In genomic region chr17:69607162-69607834, GRCh38 we compare ENCODE assay signal across 8 cellular contexts.
DNase-seq lines count a peak whose midpoint lies in the region; ATAC-seq and TF ChIP-seq lines count a peak whose summit lies in the region.

No MANE protein-coding gene starts in this region.

- H3K4me1 ChIP-seq in SJCRH30 (peaks cover 24% of the 10 kb centered on the region), lung (ENCODE audit: control insufficient read depth in 2 of 2, insufficient read depth in 2 of 2, low read length in 2 of 2) (peaks cover 1 to 21% of the 10 kb centered on the region in 2 donors), suprapubic skin (peaks cover 37% of the 10 kb centered on the region)

- TF ChIP-seq EP300 in suprapubic skin (IDR thresholded peaks at IDR 0.05), result no peak

- H3K27ac ChIP-seq in SJCRH30, result peak overlapping the region; percentile 25
- H3K27ac ChIP-seq in lung (ENCODE audit: low read depth in 1 of 2, low read length in 1 of 2), result peak overlapping the region in 1 of 2 donors; percentile 33
- peak overlapping the region; percentile 49 for H3K27ac ChIP-seq in suprapubic skin

- TF ChIP-seq CTCF in AG04449 (IDR thresholded peaks at IDR 0.05; ENCODE audit: insufficient read depth, low read length, missing control alignments) (peak; percentile 73), GM13976 (IDR thresholded peaks at IDR 0.05; ENCODE audit: borderline replicate concordance, control extremely low read depth, extremely low read depth, insufficient read depth, missing control alignments) (peak; percentile 67), NB4 (IDR thresholded peaks at IDR 0.05; ENCODE audit: low read depth, low read length) (peak; percentile 55), lung (IDR thresholded peaks at IDR 0.05; ENCODE audit: control extremely low read depth, extremely low read depth) (peak; percentile 56), suprapubic skin (IDR thresholded peaks at IDR 0.05) (peak; percentile 72 to 81)

- DNase-seq in AG04449 (ENCODE audit: low read depth, low spot score) (peak; percentile 42), GM13976 (ENCODE audit: low spot score) (peak; percentile 48), NB4 (ENCODE audit: low read depth) (peak; percentile 50), SJCRH30 (peak; percentile 73 to 87), ecto neural progenitor cell (ENCODE audit: low spot score) (peak; percentile 80), lung (ENCODE audit: low spot score) (peak; percentile 52), suprapubic skin (ENCODE audit: low spot score in 2 of 2) (peak; percentile 71 to 80)

- H3K36me3 ChIP-seq in SJCRH30 (no peaks in the 10 kb centered on the region), lung (ENCODE audit: control insufficient read depth in 2 of 2, insufficient read depth in 2 of 2, low read length in 2 of 2) (no peaks in the 10 kb centered on the region), suprapubic skin (no peaks in the 10 kb centered on the region)

- peak; percentile 92 for ATAC-seq in HG02759 (IDR thresholded peaks at IDR 0.05; ENCODE audit: unreplicated experiment)
- ATAC-seq in lung (ENCODE audit: insufficient read depth, low FRiP score), result peak; percentile 70

- no peak overlapping the region for H3K4me3 ChIP-seq in AG04449 (ENCODE audit: low read depth, low read length)
- H3K4me3 ChIP-seq in NB4 (ENCODE audit: low read depth, low read length), result no peak overlapping the region
- no peak overlapping the region for H3K4me3 ChIP-seq in SJCRH30
- H3K4me3 ChIP-seq in lung, result no peak overlapping the region
- H3K4me3 ChIP-seq in suprapubic skin, result no peak overlapping the region

- H3K27me3 ChIP-seq in SJCRH30 (no peaks in the 10 kb centered on the region), lung (ENCODE audit: control insufficient read depth, insufficient read depth) (no peaks in the 10 kb centered on the region), suprapubic skin (no peaks in the 10 kb centered on the region)

- POLR2A ChIA-PET in AG04449 (lab: Yijun Ruan, JAX), result interaction anchor here (1.2 kb wide), 1 partner anchor 14 kb away, joined by 3 read pairs; no protein-coding TSS in a partner anchor

- in situ Hi-C loops in GM13976 (cut with MboI; ENCODE audit: low sequenced_read_pairs, unreplicated experiment), result no loop called here

- TF ChIP-seq POLR2A in NB4 (IDR thresholded peaks at IDR 0.05; ENCODE audit: extremely low read depth, insufficient read length), result no peak
- TF ChIP-seq POLR2A in suprapubic skin (IDR thresholded peaks at IDR 0.05), result no peak

- WGBS in lung, 2 donors, result 17 to 21% methylated on average over 6 of the region's 6 CpGs
- 12% methylated on average over 6 of the region's 6 CpGs for WGBS in suprapubic skin

- H3K9me3 ChIP-seq in SJCRH30 (replicated peaks), result no peaks in the 10 kb centered on the region
- no peaks in the 10 kb centered on the region for H3K9me3 ChIP-seq in lung (ENCODE audit: control insufficient read depth in 2 of 2, insufficient read depth in 1 of 2, low read length in 1 of 2)
- no peaks in the 10 kb centered on the region for H3K9me3 ChIP-seq in suprapubic skin

- CTCF ChIA-PET in AG04449 (lab: Yijun Ruan, JAX), result interaction anchor here (0.6 to 5.7 kb wide), 55 partner anchors 11 to 945 kb away, joined by 3 to 129 read pairs (median 4); no protein-coding TSS in a partner anchor
